Comparison of ENCODE assay signal across 18 cellular contexts in genomic region chr4:175271010-175271630, GRCh38.
A peak's percentile ranks its signal among the peaks of the same experiment; 100 is the strongest.
DNase-seq lines count a peak whose midpoint lies in the region; ATAC-seq and TF ChIP-seq lines count a peak whose summit lies in the region.
"Had no signal": no experiment of that assay in that cellular context is flagged by ENCODE, and none has a peak within 500 bp of the region (broad histone marks: within the 10 kb centered on the region; RNA-seq: fewer than 3 reads in every experiment).

No MANE protein-coding gene starts in this region.

- H3K4me3 ChIP-seq in lower leg skin (ENCODE audit: low read depth, poor library complexity, severe bottlenecking) (no peak overlapping the region), spleen (no peak overlapping the region)
- H3K4me3 ChIP-seq: skin epidermis had no signal

- H3K4me1 Mint-ChIP-seq in stimulated activated effector memory CD8-positive, alpha-beta T cell treated with anti-CD3 and anti-CD28 coated beads, Interleukin-12 subunit alpha, Interleukin-12 subunit beta, amount 100 ng/mL, for 72 hours = no peaks in the 10 kb centered on the region
- H3K4me1 Mint-ChIP-seq in T-helper 2 cell treated with Interferon-gamma antibody and Interleukin-4, amounts not matched to agents 5 μg/mL and 100 μg/mL, for 36 hours (ENCODE audit: low read depth) = no peaks in the 10 kb centered on the region

- TF ChIP-seq POLR2A in lower leg skin (IDR thresholded peaks at IDR 0.05) = no peak
- TF ChIP-seq POLR2A in spleen (IDR thresholded peaks at IDR 0.05) = no peak

- no peak overlapping the region for H3K27ac ChIP-seq in spleen
- H3K27ac ChIP-seq: HL-60, skin epidermis had no signal

- H3K4me1 ChIP-seq in spleen = no peaks in the 10 kb centered on the region

- TF ChIP-seq CTCF in lower leg skin (IDR thresholded peaks at IDR 0.05) = no peak
- no peak for TF ChIP-seq CTCF in spleen (IDR thresholded peaks at IDR 0.05 in 8 of 11, conservative IDR thresholded peaks at IDR 0.05 in 3 of 11)

- WGBS in lower leg skin, 2 donors = 74 to 85% methylated on average over 2 of the region's 2 CpGs
- whole genome bisulfite sequencing in spleen, 5 donors = 49 to 81% (median 72%) methylated on average over 2 of the region's 2 CpGs

- no peaks in the 10 kb centered on the region for H3K27me3 Mint-ChIP-seq in T-helper 2 cell treated with Interferon-gamma antibody and Interleukin-4, amounts not matched to agents 5 μg/mL and 100 μg/mL, for 36 hours (ENCODE audit: low read depth)

- peak; percentile 17 for DNase-seq in iris pigment epithelial cell (ENCODE audit: low read depth)
- DNase-seq in lower leg skin (ENCODE audit: low spot score in 2 of 2) = no peak
- DNase-seq in spleen = no peak
- DNase-seq in stimulated activated effector memory CD8-positive, alpha-beta T cell treated with anti-CD3 and anti-CD28 coated beads, Interleukin-12 subunit alpha, Interleukin-12 subunit beta, amount 100 ng/mL, for 72 hours (ENCODE audit: low spot score in 2 of 2) = no peak
- no peak for DNase-seq in T-helper 2 cell treated with Interferon-gamma antibody and Interleukin-4, amounts not matched to agents 5 μg/mL and 100 μg/mL, for 36 hours (ENCODE audit: low spot score)
- DNase-seq: activated CD8-positive, alpha-beta T cell treated with anti-CD3 and anti-CD28 coated beads, Interleukin-2, amount 10 ng/mL, durations not matched to agents 7 days and 5 days; activated gamma-delta T cell treated with Interleukin-2 at 50 U/mL for 16 hours; CD8-positive, alpha-beta T cell; effector CD4-positive, alpha-beta T cell; GOT3; NCI-H2081; NCI-H774; SIG-M5 had no signal

- no peaks in the 10 kb centered on the region for H3K36me3 Mint-ChIP-seq in stimulated activated effector memory CD8-positive, alpha-beta T cell treated with anti-CD3 and anti-CD28 coated beads, Interleukin-12 subunit alpha, Interleukin-12 subunit beta, amount 100 ng/mL, for 72 hours
- no peaks in the 10 kb centered on the region for H3K36me3 Mint-ChIP-seq in T-helper 2 cell treated with Interferon-gamma antibody and Interleukin-4, amounts not matched to agents 5 μg/mL and 100 μg/mL, for 36 hours (ENCODE audit: low read depth)
- H3K36me3 Mint-ChIP-seq: CD8-positive, alpha-beta T cell had no signal

- no peaks in the 10 kb centered on the region for H3K27me3 ChIP-seq in spleen (replicated peaks in 1 of 7)

- no peak overlapping the region for H3K27ac Mint-ChIP-seq in stimulated activated effector memory CD8-positive, alpha-beta T cell treated with anti-CD3 and anti-CD28 coated beads, Interleukin-12 subunit alpha, Interleukin-12 subunit beta, amount 100 ng/mL, for 72 hours
- no peak overlapping the region for H3K27ac Mint-ChIP-seq in T-helper 2 cell treated with Interferon-gamma antibody and Interleukin-4, amounts not matched to agents 5 μg/mL and 100 μg/mL, for 36 hours
- H3K27ac Mint-ChIP-seq: activated CD8-positive, alpha-beta T cell treated with anti-CD3 and anti-CD28 coated beads, Interleukin-2, amount 10 ng/mL, durations not matched to agents 7 days and 5 days; CD8-positive, alpha-beta T cell had no signal

- H3K9me3 Mint-ChIP-seq in stimulated activated effector memory CD8-positive, alpha-beta T cell treated with anti-CD3 and anti-CD28 coated beads, Interleukin-12 subunit alpha, Interleukin-12 subunit beta, amount 100 ng/mL, for 72 hours = peaks cover 4% of the 10 kb centered on the region
- H3K9me3 Mint-ChIP-seq in T-helper 2 cell treated with Interferon-gamma antibody and Interleukin-4, amounts not matched to agents 5 μg/mL and 100 μg/mL, for 36 hours = no peaks in the 10 kb centered on the region
- H3K9me3 Mint-ChIP-seq: CD8-positive, alpha-beta T cell had no signal

- no peaks in the 10 kb centered on the region for H3K36me3 ChIP-seq in spleen

- ATAC-seq in GM18909 (IDR thresholded peaks at IDR 0.05; ENCODE audit: poor library complexity, unreplicated experiment) (peak; percentile 89), HG02623 (IDR thresholded peaks at IDR 0.05; ENCODE audit: unreplicated experiment) (peak; percentile 86), HG03520 (IDR thresholded peaks at IDR 0.05; ENCODE audit: unreplicated experiment) (peak; percentile 74)
- ATAC-seq in stimulated activated effector memory CD8-positive, alpha-beta T cell treated with anti-CD3 and anti-CD28 coated beads, Interleukin-12 subunit alpha, Interleukin-12 subunit beta, amount 100 ng/mL, for 72 hours = no peak
- ATAC-seq: activated CD8-positive, alpha-beta T cell treated with anti-CD3 and anti-CD28 coated beads, Interleukin-2, amount 10 ng/mL, durations not matched to agents 7 days and 5 days; CD8-positive, alpha-beta T cell had no signal

- intact Hi-C loops in lower leg skin (cut with DNase I; ENCODE audit: low total_unique reads) = no loop called here
- intact Hi-C loops in spleen (cut with DNase I; ENCODE audit: low total_unique reads) = no loop called here

- H3K9me3 ChIP-seq in spleen = no peaks in the 10 kb centered on the region

- no peak overlapping the region for H3K4me3 Mint-ChIP-seq in stimulated activated effector memory CD8-positive, alpha-beta T cell treated with anti-CD3 and anti-CD28 coated beads, Interleukin-12 subunit alpha, Interleukin-12 subunit beta, amount 100 ng/mL, for 72 hours
- no peak overlapping the region for H3K4me3 Mint-ChIP-seq in T-helper 2 cell treated with Interferon-gamma antibody and Interleukin-4, amounts not matched to agents 5 μg/mL and 100 μg/mL, for 36 hours
- H3K4me3 Mint-ChIP-seq: activated CD8-positive, alpha-beta T cell treated with anti-CD3 and anti-CD28 coated beads, Interleukin-2, amount 10 ng/mL, durations not matched to agents 7 days and 5 days; CD8-positive, alpha-beta T cell had no signal
